1 cellular context compared by ENCODE assay signal in genomic region chr20:17560344-17561074, GRCh38.
TF ChIP-seq lines count a peak whose summit lies in the region.

No MANE protein-coding gene starts in this region.

TF ChIP-seq in IMR-90, 13 proteins besides CTCF, POLR2A, EP300 and RAD21:
- TF ChIP-seq BHLHE40 (IDR thresholded peaks at IDR 0.05; ENCODE audit: low read depth, low read length) (no peak), MAZ (IDR thresholded peaks at IDR 0.05; ENCODE audit: borderline replicate concordance, low read depth, low read length) (no peak), ELK1 (IDR thresholded peaks at IDR 0.05; ENCODE audit: borderline replicate concordance, low read depth, low read length) (no peak), FOS (IDR thresholded peaks at IDR 0.05; ENCODE audit: low read depth, low read length) (no peak), RCOR1 (IDR thresholded peaks at IDR 0.05; ENCODE audit: insufficient replicate concordance, low read length) (no peak), RFX5 (IDR thresholded peaks at IDR 0.05; ENCODE audit: low read depth, low read length) (no peak), MAFK (IDR thresholded peaks at IDR 0.05; ENCODE audit: low read depth, low read length) (no peak), CHD1 (IDR thresholded peaks at IDR 0.05; ENCODE audit: low read depth, low read length) (no peak)
